Comparison of ENCODE assay signal across 27 cellular contexts in genomic region chr1:182803846-182804245, GRCh38.
"Had no signal": no experiment of that assay in that cellular context is flagged by ENCODE, and none has a peak within 500 bp of the region (broad histone marks: within the 10 kb centered on the region; RNA-seq: fewer than 3 reads in every experiment).

No MANE protein-coding gene starts in this region.

- ATAC-seq: mucosa of descending colon; natural killer cell treated with Interleukin-12 subunit alpha and Interleukin-12 subunit beta and Interleukin-15 and Interleukin-18, amount 100 ng/mL, for 72 hours; T-helper 17 cell had no signal

- H3K36me3 ChIP-seq: colonic mucosa, transverse colon had no signal

- DNase-seq: activated CD4-positive, alpha-beta memory T cell treated with anti-CD3 and anti-CD28 coated beads, Interleukin-2, amount 10 ng/mL, durations not matched to agents 7 days and 5 days; activated CD4-positive, alpha-beta T cell treated with anti-CD3 and anti-CD28 coated beads, Interleukin-2, amount 10 ng/mL, durations not matched to agents 24 days and 14 days; activated CD4-positive, CD25-positive, alpha-beta regulatory T cell treated with anti-CD3 and anti-CD28 coated beads, Interleukin-2, amount 50 U/mL, for 72 hours; activated CD8-positive, alpha-beta memory T cell treated with anti-CD3 and anti-CD28 coated beads, Interleukin-2, amount 50 U/mL, for 48 hours; activated gamma-delta T cell; activated naive CD4-positive, alpha-beta T cell treated with anti-CD3 and anti-CD28 coated beads, Interleukin-2, amount 10 ng/mL, durations not matched to agents 7 days and 5 days; activated naive CD8-positive, alpha-beta T cell treated with anti-CD3 and anti-CD28 coated beads, Interleukin-2, amount 10 ng/mL, durations not matched to agents 7 days and 5 days; activated T-cell treated with anti-CD3 and anti-CD28 coated beads, Interleukin-2, amount 50 U/mL, for 24 hours; colonic mucosa; dorsolateral prefrontal cortex; effector memory CD4-positive, alpha-beta T cell; esophagus squamous epithelium; left ventricle myocardium inferior; mucosa of descending colon; stimulated activated CD4-positive, alpha-beta T cell treated with anti-CD3 and anti-CD28 coated beads, Interleukin-15, amount 100 ng/mL, for 24 hours; stimulated activated CD4-positive, alpha-beta T cell treated with anti-CD3 and anti-CD28 coated beads, Interleukin-2, amount 100 ng/mL, for 24 hours; stimulated activated naive CD4-positive, alpha-beta T cell; T-helper 17 cell; testis; transverse colon had no signal

- H3K36me3 Mint-ChIP-seq: activated naive CD4-positive, alpha-beta T cell treated with anti-CD3 and anti-CD28 coated beads, Interleukin-2, amount 10 ng/mL, durations not matched to agents 7 days and 5 days; activated naive CD8-positive, alpha-beta T cell treated with anti-CD3 and anti-CD28 coated beads, Interleukin-2, amount 10 ng/mL, durations not matched to agents 7 days and 5 days; brain had no signal

- H3K9me3 Mint-ChIP-seq: activated CD4-positive, alpha-beta memory T cell treated with anti-CD3 and anti-CD28 coated beads, Interleukin-2, amount 10 ng/mL, durations not matched to agents 7 days and 5 days; activated CD4-positive, alpha-beta T cell treated with anti-CD3 and anti-CD28 coated beads, Interleukin-2, amount 10 ng/mL, durations not matched to agents 24 days and 14 days; activated naive CD4-positive, alpha-beta T cell treated with anti-CD3 and anti-CD28 coated beads, Interleukin-2, amount 10 ng/mL, durations not matched to agents 7 days and 5 days; activated naive CD8-positive, alpha-beta T cell treated with anti-CD3 and anti-CD28 coated beads, Interleukin-2, amount 10 ng/mL, durations not matched to agents 7 days and 5 days; activated T-cell treated with anti-CD3 and anti-CD28 coated beads, Interleukin-2, amount 50 U/mL, for 24 hours; brain; natural killer cell treated with Interleukin-12 subunit alpha and Interleukin-12 subunit beta and Interleukin-15 and Interleukin-18, amount 100 ng/mL, for 72 hours had no signal

- H3K27me3 ChIP-seq: ascending aorta, colonic mucosa, dorsolateral prefrontal cortex, esophagus squamous epithelium, right atrium auricular region, testis, transverse colon had no signal

- H3K4me1 ChIP-seq: ascending aorta, colonic mucosa, testis, transverse colon had no signal

- H3K4me3 Mint-ChIP-seq: activated CD4-positive, alpha-beta memory T cell treated with anti-CD3 and anti-CD28 coated beads, Interleukin-2, amount 10 ng/mL, durations not matched to agents 7 days and 5 days; activated CD4-positive, alpha-beta T cell treated with anti-CD3 and anti-CD28 coated beads, Interleukin-2, amount 10 ng/mL, durations not matched to agents 24 days and 14 days; activated naive CD4-positive, alpha-beta T cell treated with anti-CD3 and anti-CD28 coated beads, Interleukin-2, amount 10 ng/mL, durations not matched to agents 7 days and 5 days; activated naive CD8-positive, alpha-beta T cell treated with anti-CD3 and anti-CD28 coated beads, Interleukin-2, amount 10 ng/mL, durations not matched to agents 7 days and 5 days; activated T-cell treated with anti-CD3 and anti-CD28 coated beads, Interleukin-2, amount 50 U/mL, for 24 hours; brain; natural killer cell treated with Interleukin-12 subunit alpha and Interleukin-12 subunit beta and Interleukin-15 and Interleukin-18, amount 100 ng/mL, for 72 hours; T-helper 17 cell had no signal

- H3K27me3 Mint-ChIP-seq: activated CD4-positive, alpha-beta memory T cell treated with anti-CD3 and anti-CD28 coated beads, Interleukin-2, amount 10 ng/mL, durations not matched to agents 7 days and 5 days; activated CD4-positive, alpha-beta T cell treated with anti-CD3 and anti-CD28 coated beads, Interleukin-2, amount 10 ng/mL, durations not matched to agents 24 days and 14 days; activated naive CD4-positive, alpha-beta T cell treated with anti-CD3 and anti-CD28 coated beads, Interleukin-2, amount 10 ng/mL, durations not matched to agents 7 days and 5 days; activated naive CD8-positive, alpha-beta T cell treated with anti-CD3 and anti-CD28 coated beads, Interleukin-2, amount 10 ng/mL, durations not matched to agents 7 days and 5 days; activated T-cell treated with anti-CD3 and anti-CD28 coated beads, Interleukin-2, amount 50 U/mL, for 24 hours; brain; natural killer cell treated with Interleukin-12 subunit alpha and Interleukin-12 subunit beta and Interleukin-15 and Interleukin-18, amount 100 ng/mL, for 72 hours; T-helper 17 cell had no signal

- FAIRE-seq: frontal cortex, islet of Langerhans had no signal

- H3K4me1 Mint-ChIP-seq: activated CD4-positive, alpha-beta memory T cell treated with anti-CD3 and anti-CD28 coated beads, Interleukin-2, amount 10 ng/mL, durations not matched to agents 7 days and 5 days; activated CD4-positive, alpha-beta T cell treated with anti-CD3 and anti-CD28 coated beads, Interleukin-2, amount 10 ng/mL, durations not matched to agents 24 days and 14 days; activated naive CD4-positive, alpha-beta T cell treated with anti-CD3 and anti-CD28 coated beads, Interleukin-2, amount 10 ng/mL, durations not matched to agents 7 days and 5 days; activated naive CD8-positive, alpha-beta T cell treated with anti-CD3 and anti-CD28 coated beads, Interleukin-2, amount 10 ng/mL, durations not matched to agents 7 days and 5 days; T-helper 17 cell had no signal

- H3K27ac Mint-ChIP-seq: activated CD4-positive, alpha-beta memory T cell treated with anti-CD3 and anti-CD28 coated beads, Interleukin-2, amount 10 ng/mL, durations not matched to agents 7 days and 5 days; activated CD4-positive, alpha-beta T cell treated with anti-CD3 and anti-CD28 coated beads, Interleukin-2, amount 10 ng/mL, durations not matched to agents 24 days and 14 days; activated naive CD4-positive, alpha-beta T cell treated with anti-CD3 and anti-CD28 coated beads, Interleukin-2, amount 10 ng/mL, durations not matched to agents 7 days and 5 days; activated naive CD8-positive, alpha-beta T cell treated with anti-CD3 and anti-CD28 coated beads, Interleukin-2, amount 10 ng/mL, durations not matched to agents 7 days and 5 days; activated T-cell treated with anti-CD3 and anti-CD28 coated beads, Interleukin-2, amount 50 U/mL, for 24 hours; natural killer cell treated with Interleukin-12 subunit alpha and Interleukin-12 subunit beta and Interleukin-15 and Interleukin-18, amount 100 ng/mL, for 72 hours; T-helper 17 cell had no signal

- H3K27ac ChIP-seq: ascending aorta, colonic mucosa, left ventricle myocardium inferior, right atrium auricular region, testis, transverse colon had no signal

- H3K9me3 ChIP-seq: ascending aorta, colonic mucosa, esophagus squamous epithelium, left ventricle myocardium inferior, mucosa of descending colon, right atrium auricular region, testis, transverse colon had no signal

- H3K4me3 ChIP-seq: ascending aorta, colonic mucosa, dorsolateral prefrontal cortex, esophagus squamous epithelium, left ventricle myocardium inferior, lung, mucosa of descending colon, right atrium auricular region, testis, transverse colon had no signal
